ENCODE assay signal across 16 cellular contexts in the genomic region with DNA sequence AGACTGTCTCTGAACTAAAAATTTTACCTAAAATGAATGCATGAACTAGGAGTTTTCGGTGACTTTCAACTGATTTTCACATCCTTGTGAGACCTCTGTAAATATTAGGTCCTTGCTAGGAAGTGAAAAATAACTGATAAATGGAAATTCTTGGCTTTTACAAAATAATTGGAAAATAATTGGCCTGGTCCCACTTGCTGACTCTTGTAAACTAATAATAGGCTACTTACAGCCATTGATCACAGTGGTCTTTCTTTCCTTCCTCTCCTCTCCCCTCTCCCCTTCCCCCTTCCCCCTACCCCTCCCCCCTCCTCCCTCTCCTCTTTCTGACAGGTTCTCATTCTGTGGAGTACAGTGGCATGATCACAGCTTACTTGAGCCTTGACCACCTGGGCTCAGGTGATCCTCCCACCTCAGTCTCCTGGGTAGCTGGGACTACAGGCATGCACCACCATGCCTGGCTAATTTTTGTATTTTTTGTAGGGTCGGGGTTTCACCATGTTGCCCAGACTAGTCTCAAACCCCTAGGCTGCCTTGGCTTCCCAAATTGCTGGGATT.
"Had no signal": no experiment of that assay in that cellular context is flagged by ENCODE, and none has a peak within 500 bp of the region (broad histone marks: within the 10 kb centered on the region; RNA-seq: fewer than 3 reads in every experiment).

No MANE protein-coding gene starts in this region.

- H3K27me3 ChIP-seq: upper lobe of left lung had no signal

- H3K27ac ChIP-seq: left ventricle myocardium inferior, upper lobe of left lung had no signal

- ATAC-seq: activated CD4-positive, CD25-positive, alpha-beta regulatory T cell treated with anti-CD3 and anti-CD28 coated beads, Interleukin-2, amount 50 U/mL, for 24 hours; activated naive CD8-positive, alpha-beta T cell treated with anti-CD3 and anti-CD28 coated beads, Interleukin-2, amount 50 U/mL, for 24 hours; stimulated activated naive CD8-positive, alpha-beta T cell treated with anti-CD3 and anti-CD28 coated beads, Interleukin-15, Interleukin-2, amounts not matched to agents 100 U/mL and 50 U/mL, for 24 hours had no signal

- DNase-seq: activated CD4-positive, alpha-beta memory T cell treated with anti-CD3 and anti-CD28 coated beads, Interleukin-2, amount 10 ng/mL, durations not matched to agents 7 days and 5 days; activated CD4-positive, alpha-beta T cell treated with anti-CD3 and anti-CD28 coated beads, Interleukin-2, amount 10 ng/mL, durations not matched to agents 24 days and 14 days; activated gamma-delta T cell; activated naive CD4-positive, alpha-beta T cell treated with anti-CD3 and anti-CD28 coated beads, Interleukin-2, amount 50 U/mL, for 16 hours; activated naive CD8-positive, alpha-beta T cell treated with anti-CD3 and anti-CD28 coated beads, Interleukin-2, amount 50 U/mL, for 24 hours; foreskin fibroblast; kidney glomerular epithelial cell; left ventricle myocardium inferior; mammary epithelial cell; retina; stimulated activated CD4-positive, alpha-beta T cell treated with anti-CD3 and anti-CD28 coated beads, Interleukin-4, amount 100 ng/mL, for 24 hours; stimulated activated naive CD8-positive, alpha-beta T cell treated with anti-CD3 and anti-CD28 coated beads, Interleukin-15, Interleukin-2, amounts not matched to agents 100 U/mL and 50 U/mL, for 24 hours; SW 1271; upper lobe of left lung had no signal

- H3K27me3 Mint-ChIP-seq: activated CD4-positive, alpha-beta memory T cell treated with anti-CD3 and anti-CD28 coated beads, Interleukin-2, amount 10 ng/mL, durations not matched to agents 7 days and 5 days; activated CD4-positive, alpha-beta T cell treated with anti-CD3 and anti-CD28 coated beads, Interleukin-2, amount 10 ng/mL, durations not matched to agents 24 days and 14 days; activated naive CD8-positive, alpha-beta T cell treated with anti-CD3 and anti-CD28 coated beads, Interleukin-2, amount 50 U/mL, for 24 hours had no signal

- H3K9me3 ChIP-seq: left ventricle myocardium inferior, upper lobe of left lung had no signal

- H3K27ac Mint-ChIP-seq: activated CD4-positive, alpha-beta memory T cell treated with anti-CD3 and anti-CD28 coated beads, Interleukin-2, amount 10 ng/mL, durations not matched to agents 7 days and 5 days; activated CD4-positive, alpha-beta T cell treated with anti-CD3 and anti-CD28 coated beads, Interleukin-2, amount 10 ng/mL, durations not matched to agents 24 days and 14 days; activated naive CD8-positive, alpha-beta T cell treated with anti-CD3 and anti-CD28 coated beads, Interleukin-2, amount 50 U/mL, for 24 hours; activated T-helper 1 cell treated with anti-CD3 and anti-CD28 coated beads, Interleukin-12 subunit alpha, Interleukin-12 subunit beta, Interleukin-2, Interleukin-4 antibody, amounts not matched to agents 30 ng/mL and 10 ng/mL and 1 ng/mL, durations not matched to agents 14 hours and 24 hours and 36 hours had no signal

- H3K4me3 ChIP-seq: left ventricle myocardium inferior, upper lobe of left lung had no signal

- H3K4me3 Mint-ChIP-seq: activated CD4-positive, alpha-beta memory T cell treated with anti-CD3 and anti-CD28 coated beads, Interleukin-2, amount 10 ng/mL, durations not matched to agents 7 days and 5 days; activated CD4-positive, alpha-beta T cell treated with anti-CD3 and anti-CD28 coated beads, Interleukin-2, amount 10 ng/mL, durations not matched to agents 24 days and 14 days; activated naive CD8-positive, alpha-beta T cell treated with anti-CD3 and anti-CD28 coated beads, Interleukin-2, amount 50 U/mL, for 24 hours; activated T-helper 1 cell treated with anti-CD3 and anti-CD28 coated beads, Interleukin-12 subunit alpha, Interleukin-12 subunit beta, Interleukin-2, Interleukin-4 antibody, amounts not matched to agents 30 ng/mL and 10 ng/mL and 1 ng/mL, durations not matched to agents 14 hours and 24 hours and 36 hours had no signal
